Comparison of ENCODE assay signal across 1 cellular context in the genomic region with DNA sequence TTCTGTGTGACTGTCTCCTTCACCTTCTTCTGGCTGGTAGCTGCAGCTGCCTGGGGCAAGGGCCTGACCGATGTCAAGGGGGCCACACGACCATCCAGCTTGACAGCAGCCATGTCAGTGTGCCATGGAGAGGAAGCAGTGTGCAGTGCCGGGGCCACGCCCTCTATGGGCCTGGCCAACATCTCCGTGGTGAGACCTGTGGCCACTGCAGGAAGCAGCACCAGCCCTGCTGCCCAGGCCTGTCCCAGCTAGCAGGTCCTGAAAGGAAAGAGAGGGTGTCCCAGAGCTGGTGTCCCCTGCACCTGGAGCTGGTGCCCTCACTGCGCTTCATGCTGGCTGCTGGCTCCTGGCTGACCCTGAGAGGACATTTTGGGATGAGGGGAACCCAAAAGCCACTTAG.
TF ChIP-seq lines count a peak whose summit lies in the region.

No MANE protein-coding gene starts in this region.

TF ChIP-seq in K562, 482 proteins besides CTCF, POLR2A, EP300 and RAD21:
- TF ChIP-seq PPARD (CRISPR knock-in tag; IDR thresholded peaks at IDR 0.05) = no peak
- TF ChIP-seq, protein P1, sequence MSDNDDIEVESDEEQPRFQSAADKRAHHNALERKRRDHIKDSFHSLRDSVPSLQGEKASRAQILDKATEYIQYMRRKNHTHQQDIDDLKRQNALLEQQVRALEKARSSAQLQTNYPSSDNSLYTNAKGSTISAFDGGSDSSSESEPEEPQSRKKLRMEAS (CRISPR knock-in tag; IDR thresholded peaks at IDR 0.05) = 0 out of 2 replicates have a peak, but pooled peaks have one; percentile 10
